In the genomic region with DNA sequence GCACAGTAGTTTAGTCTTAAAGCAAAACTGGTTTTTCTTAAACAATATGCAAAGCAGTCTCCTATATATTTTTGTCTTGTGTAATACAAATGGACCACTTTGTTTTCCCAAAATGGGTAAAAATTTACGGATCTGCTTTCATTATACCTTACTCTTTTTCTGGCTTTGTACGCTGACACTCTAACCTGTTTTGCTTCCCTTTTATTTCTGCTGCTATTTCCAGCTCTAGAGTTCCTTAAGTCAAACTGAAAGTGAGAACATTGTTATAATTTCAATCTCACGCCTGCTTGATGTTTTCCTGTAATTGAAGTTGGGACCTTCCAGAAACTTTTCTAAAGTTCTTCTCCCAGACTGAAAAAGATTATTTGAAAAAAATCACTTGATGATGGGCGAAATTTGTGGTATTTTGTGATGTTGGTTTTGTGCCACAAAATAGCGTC, we compare ENCODE assay signal across 8 cellular contexts. TPM values are rescaled to one million over a fixed set of nuclear protein-coding genes. Genes with fewer than 3 reads are reported as not detected.
DNase-seq lines count a peak whose midpoint lies in the region; ATAC-seq, FAIRE-seq and TF ChIP-seq lines count a peak whose summit lies in the region.

No MANE protein-coding gene starts in this region.

- H3K27ac ChIP-seq in astrocyte (ENCODE audit: low read depth, low read length): peak overlapping the region; percentile 83

- H3K36me3 ChIP-seq in astrocyte (ENCODE audit: insufficient read depth, low read length): peaks cover 7% of the 10 kb centered on the region

- peaks cover 66% of the 10 kb centered on the region for H3K79me2 ChIP-seq in astrocyte (ENCODE audit: insufficient read depth, low read length)

- no peaks in the 10 kb centered on the region for H3K9me3 Mint-ChIP-seq in astrocyte (ENCODE audit: unreplicated experiment)

- DNase-seq in astrocyte (ENCODE audit: low read depth): no peak
- DNase-seq in medulla oblongata (ENCODE audit: extremely low spot score): peak; percentile 69
- DNase-seq in stimulated activated CD4-positive, alpha-beta T cell treated with anti-CD3 and anti-CD28 coated beads, Interleukin-2, amount 100 ng/mL, for 24 hours: no peak
- DNase-seq in activated gamma-delta T cell treated with Interleukin-2 at 50 U/mL for 16 hours: no peak

- H3K4me2 ChIP-seq in astrocyte (ENCODE audit: low read length): peak overlapping the region; percentile 91

- H2AFZ ChIP-seq in astrocyte (ENCODE audit: low read depth, low read length): no peak overlapping the region

- H3K9ac ChIP-seq in astrocyte (ENCODE audit: low read length): peak overlapping the region; percentile 90

- H3K4me1 Mint-ChIP-seq in astrocyte (ENCODE audit: low read depth, unreplicated experiment): peaks cover 13% of the 10 kb centered on the region

- H4K20me1 ChIP-seq in astrocyte (ENCODE audit: insufficient read depth, low read length): peaks cover 54% of the 10 kb centered on the region

- H3K27ac Mint-ChIP-seq in astrocyte (ENCODE audit: unreplicated experiment): peak overlapping the region; percentile 97

- ATAC-seq in GM18858 (IDR thresholded peaks at IDR 0.05; ENCODE audit: unreplicated experiment): peak; percentile 7
- ATAC-seq in HG03469 (IDR thresholded peaks at IDR 0.05; ENCODE audit: unreplicated experiment): peak; percentile 8
- ATAC-seq in HG03159 (IDR thresholded peaks at IDR 0.05; ENCODE audit: unreplicated experiment): no peak
- no peak for ATAC-seq in GM19397 (IDR thresholded peaks at IDR 0.05; ENCODE audit: unreplicated experiment)

- peak overlapping the region; percentile 99 for H3K4me3 Mint-ChIP-seq in astrocyte (ENCODE audit: unreplicated experiment)

- no peaks in the 10 kb centered on the region for H3K36me3 Mint-ChIP-seq in astrocyte (ENCODE audit: low read depth, unreplicated experiment)

- H3K27me3 ChIP-seq in astrocyte (ENCODE audit: insufficient read depth, low read length): no peaks in the 10 kb centered on the region

- FAIRE-seq in astrocyte (lab: Jason Lieb, UNC): no peak

- peaks cover 8% of the 10 kb centered on the region for H3K4me1 ChIP-seq in astrocyte (ENCODE audit: insufficient read depth, low read length)

- peak overlapping the region; percentile 93 for H3K4me3 ChIP-seq in astrocyte (ENCODE audit: insufficient read depth, low read depth, low read length)

- no peaks in the 10 kb centered on the region for H3K27me3 Mint-ChIP-seq in astrocyte (ENCODE audit: low read depth, unreplicated experiment)

- no peaks in the 10 kb centered on the region for H3K9me3 ChIP-seq in astrocyte (ENCODE audit: insufficient read depth, low read depth, low read length)

- no peak for TF ChIP-seq CTCF in astrocyte (IDR thresholded peaks at IDR 0.05; ENCODE audit: insufficient read depth, low read depth, low read length)

RNA-seq across cellular contexts. Expression of gene GLS, which starts 1.7 kb away (rescaled TPM):
- 189 and 194 TPM in 2 replicates for total RNA-seq in astrocyte

Comparison
In these comparisons a context has a peak if more than half of its experiments do, and no peak if none do; other contexts are left out.
1. ATAC-seq: peak in GM18858 (single experiment) and HG03469 (single experiment); none in HG03159 (single experiment) and GM19397 (single experiment).